Comparison of ENCODE assay signal across 1 cellular context in the genomic region with DNA sequence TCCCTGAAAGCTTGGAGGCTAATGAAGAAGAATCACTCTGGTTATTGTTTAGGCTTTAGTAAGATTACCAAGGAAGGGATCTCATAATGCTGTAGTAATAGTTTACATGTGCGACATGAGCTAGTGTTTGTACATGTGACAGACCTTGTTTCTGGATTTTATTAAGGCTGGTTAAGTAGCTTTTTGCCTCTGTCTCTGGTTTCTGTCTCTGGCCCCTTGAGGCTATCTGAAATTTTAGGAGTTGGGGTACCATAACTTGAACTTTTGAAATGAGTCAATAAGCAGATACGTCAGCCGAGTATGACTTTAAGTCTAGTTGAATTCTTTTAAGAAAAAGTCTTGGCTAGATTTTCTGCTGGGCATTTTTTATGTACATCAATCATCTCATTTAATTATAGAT.
TF ChIP-seq lines count a peak whose summit lies in the region.

No MANE protein-coding gene starts in this region.

TF ChIP-seq in SK-N-SH, 30 proteins besides CTCF, POLR2A, EP300 and RAD21 (continued from another document):
- TF ChIP-seq, protein P1, sequence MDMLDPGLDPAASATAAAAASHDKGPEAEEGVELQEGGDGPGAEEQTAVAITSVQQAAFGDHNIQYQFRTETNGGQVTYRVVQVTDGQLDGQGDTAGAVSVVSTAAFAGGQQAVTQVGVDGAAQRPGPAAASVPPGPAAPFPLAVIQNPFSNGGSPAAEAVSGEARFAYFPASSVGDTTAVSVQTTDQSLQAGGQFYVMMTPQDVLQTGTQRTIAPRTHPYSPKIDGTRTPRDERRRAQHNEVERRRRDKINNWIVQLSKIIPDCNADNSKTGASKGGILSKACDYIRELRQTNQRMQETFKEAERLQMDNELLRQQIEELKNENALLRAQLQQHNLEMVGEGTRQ (IDR thresholded peaks at IDR 0.05; ENCODE audit: borderline replicate concordance, low read depth, low read length): no peak
- TF ChIP-seq EZH2phosphoT487 (IDR thresholded peaks at IDR 0.05; ENCODE audit: borderline replicate concordance, low read depth): no peak
- TF ChIP-seq TCF12 (IDR thresholded peaks at IDR 0.05): 0 out of 2 replicates have a peak, but pooled peaks have one; percentile 39
- no peak for TF ChIP-seq ELF1 (IDR thresholded peaks at IDR 0.05)
- no peak; the same call in 1 of the 2 replicates for TF ChIP-seq RCOR1 (IDR thresholded peaks at IDR 0.05; ENCODE audit: low read length)
- TF ChIP-seq GABPA (IDR thresholded peaks at IDR 0.05; ENCODE audit: low read depth): no peak
